Comparison of ENCODE assay signal across 1 cellular context in the genomic region with DNA sequence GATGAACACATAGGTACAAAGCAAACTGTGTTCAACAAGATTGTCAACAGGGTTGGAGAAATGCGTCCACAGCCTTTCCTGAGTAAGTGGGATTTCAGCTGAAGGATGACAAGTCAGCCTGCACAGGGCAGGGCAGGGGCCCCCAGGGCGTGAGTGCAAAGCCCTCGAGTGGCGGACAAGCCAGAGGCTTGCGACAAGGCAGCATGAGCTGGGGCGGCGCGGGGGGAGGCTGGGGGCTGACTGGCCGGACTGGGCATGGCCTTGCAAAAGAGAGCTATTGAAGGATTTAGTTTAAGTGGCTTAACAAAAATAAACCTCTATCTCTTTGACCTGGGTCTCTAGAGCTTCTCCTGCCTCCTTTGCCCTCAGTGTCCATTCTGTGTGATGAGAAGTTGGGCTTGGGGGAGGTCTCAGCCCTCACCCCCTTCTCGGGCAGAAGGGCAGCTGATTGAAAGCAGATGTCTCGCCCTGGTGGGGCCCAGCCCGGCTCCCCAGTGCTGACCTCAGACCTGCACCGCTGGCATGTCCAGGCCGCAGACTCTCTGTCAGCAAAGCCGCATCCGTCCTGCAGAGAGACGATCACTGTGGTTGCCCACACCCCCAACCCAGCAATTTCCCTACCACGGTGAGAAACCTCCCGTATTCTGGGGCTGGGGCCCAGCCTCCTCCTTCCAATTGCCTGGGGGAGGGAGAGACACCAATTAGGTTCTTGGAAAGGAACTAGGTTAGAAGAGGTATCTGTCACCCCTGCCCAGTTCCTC.
TF ChIP-seq lines count a peak whose summit lies in the region.

No MANE protein-coding gene starts in this region.

TF ChIP-seq in IMR-90, 13 proteins besides CTCF, POLR2A, EP300 and RAD21:
- TF ChIP-seq MXI1 (IDR thresholded peaks at IDR 0.05; ENCODE audit: borderline replicate concordance, low read depth, low read length) (no peak), FOS (IDR thresholded peaks at IDR 0.05; ENCODE audit: low read depth, low read length) (no peak), RFX5 (IDR thresholded peaks at IDR 0.05; ENCODE audit: low read depth, low read length) (no peak), MAZ (IDR thresholded peaks at IDR 0.05; ENCODE audit: borderline replicate concordance, low read depth, low read length) (no peak), CHD1 (IDR thresholded peaks at IDR 0.05; ENCODE audit: low read depth, low read length) (no peak), SMC3 (IDR thresholded peaks at IDR 0.05; ENCODE audit: low read depth, low read length) (no peak), CEBPB (IDR thresholded peaks at IDR 0.05; ENCODE audit: low read depth, low read length) (no peak), RCOR1 (IDR thresholded peaks at IDR 0.05; ENCODE audit: insufficient replicate concordance, low read length) (no peak), NFE2L2 (IDR thresholded peaks at IDR 0.05; ENCODE audit: low read depth, low read length) (no peak), BHLHE40 (IDR thresholded peaks at IDR 0.05; ENCODE audit: low read depth, low read length) (no peak), MAFK (IDR thresholded peaks at IDR 0.05; ENCODE audit: low read depth, low read length) (no peak)
- TF ChIP-seq, protein P1, sequence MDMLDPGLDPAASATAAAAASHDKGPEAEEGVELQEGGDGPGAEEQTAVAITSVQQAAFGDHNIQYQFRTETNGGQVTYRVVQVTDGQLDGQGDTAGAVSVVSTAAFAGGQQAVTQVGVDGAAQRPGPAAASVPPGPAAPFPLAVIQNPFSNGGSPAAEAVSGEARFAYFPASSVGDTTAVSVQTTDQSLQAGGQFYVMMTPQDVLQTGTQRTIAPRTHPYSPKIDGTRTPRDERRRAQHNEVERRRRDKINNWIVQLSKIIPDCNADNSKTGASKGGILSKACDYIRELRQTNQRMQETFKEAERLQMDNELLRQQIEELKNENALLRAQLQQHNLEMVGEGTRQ (IDR thresholded peaks at IDR 0.05; ENCODE audit: low read depth, low read length): no peak; the same call in 1 of the 2 replicates
- TF ChIP-seq, protein P2, sequence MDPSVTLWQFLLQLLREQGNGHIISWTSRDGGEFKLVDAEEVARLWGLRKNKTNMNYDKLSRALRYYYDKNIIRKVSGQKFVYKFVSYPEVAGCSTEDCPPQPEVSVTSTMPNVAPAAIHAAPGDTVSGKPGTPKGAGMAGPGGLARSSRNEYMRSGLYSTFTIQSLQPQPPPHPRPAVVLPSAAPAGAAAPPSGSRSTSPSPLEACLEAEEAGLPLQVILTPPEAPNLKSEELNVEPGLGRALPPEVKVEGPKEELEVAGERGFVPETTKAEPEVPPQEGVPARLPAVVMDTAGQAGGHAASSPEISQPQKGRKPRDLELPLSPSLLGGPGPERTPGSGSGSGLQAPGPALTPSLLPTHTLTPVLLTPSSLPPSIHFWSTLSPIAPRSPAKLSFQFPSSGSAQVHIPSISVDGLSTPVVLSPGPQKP (IDR thresholded peaks at IDR 0.05; ENCODE audit: borderline replicate concordance, low read depth, low read length): no peak
